ENCODE assay signal across 13 cellular contexts in the genomic region with DNA sequence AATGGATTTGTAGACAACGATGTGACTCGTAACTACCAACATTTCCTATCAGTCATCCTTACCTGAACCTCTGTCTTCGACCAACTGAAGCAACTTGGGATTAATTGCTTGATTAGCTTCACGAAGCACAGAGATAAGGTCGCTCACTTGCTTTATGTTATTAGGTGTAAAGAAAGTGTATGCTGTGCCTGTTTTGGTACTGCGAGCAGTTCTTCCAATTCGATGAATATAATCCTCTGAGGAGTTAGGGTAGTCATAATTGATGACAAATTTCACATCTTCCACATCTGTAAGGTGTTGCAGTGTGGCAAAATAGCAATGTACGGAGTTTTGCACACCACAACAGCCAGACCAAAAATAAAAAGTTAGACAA. TPM values are rescaled to one million over a fixed set of nuclear protein-coding genes. Genes with fewer than 3 reads are reported as not detected.
DNase-seq lines count a peak whose midpoint lies in the region; ATAC-seq and TF ChIP-seq lines count a peak whose summit lies in the region.
"Had no signal": no experiment of that assay in that cellular context is flagged by ENCODE, and none has a peak within 500 bp of the region (broad histone marks: within the 10 kb centered on the region; RNA-seq: fewer than 3 reads in every experiment).

No MANE protein-coding gene starts in this region.

- 0 out of 2 replicates have a peak overlapping the region, but pooled peaks have one; percentile 76 for H3K4me2 ChIP-seq in OCI-LY7 (ENCODE audit: low read length)

- H3K9me2 ChIP-seq in OCI-LY7 (ENCODE audit: insufficient read depth, low read length), result no peaks in the 10 kb centered on the region

- peak overlapping the region; percentile 5 to 13 for H3K4me3 Mint-ChIP-seq in activated T-cell treated with anti-CD3 and anti-CD28 coated beads, Interleukin-2, amount 50 U/mL, for 72 hours
- peak overlapping the region; percentile 88 for H3K4me3 Mint-ChIP-seq in endothelial cell (ENCODE audit: unreplicated experiment)
- peak overlapping the region; percentile 24 for H3K4me3 Mint-ChIP-seq in stimulated activated effector memory CD8-positive, alpha-beta T cell treated with anti-CD3 and anti-CD28 coated beads, Interleukin-12 subunit alpha, Interleukin-12 subunit beta, amount 100 ng/mL, for 72 hours
- H3K4me3 Mint-ChIP-seq: activated naive CD4-positive, alpha-beta T cell treated with anti-CD3 and anti-CD28 coated beads, Interleukin-2, amount 10 ng/mL, durations not matched to agents 7 days and 5 days had no signal

- no peaks in the 10 kb centered on the region for H3K27me3 Mint-ChIP-seq in activated T-cell treated with anti-CD3 and anti-CD28 coated beads, Interleukin-2, amount 50 U/mL, for 72 hours (ENCODE audit: low read depth)
- H3K27me3 Mint-ChIP-seq in endothelial cell (ENCODE audit: unreplicated experiment), result peaks cover 28% of the 10 kb centered on the region
- H3K27me3 Mint-ChIP-seq: activated naive CD4-positive, alpha-beta T cell treated with anti-CD3 and anti-CD28 coated beads, Interleukin-2, amount 10 ng/mL, durations not matched to agents 7 days and 5 days had no signal

- peaks cover 81% of the 10 kb centered on the region for H3K36me3 ChIP-seq in OCI-LY7 (ENCODE audit: insufficient read depth, low read length)

- peaks cover 88% of the 10 kb centered on the region for H3K4me1 Mint-ChIP-seq in activated T-cell treated with anti-CD3 and anti-CD28 coated beads, Interleukin-2, amount 50 U/mL, for 72 hours (ENCODE audit: low read depth)
- peaks cover 78% of the 10 kb centered on the region for H3K4me1 Mint-ChIP-seq in endothelial cell (ENCODE audit: unreplicated experiment)
- peaks cover 96% of the 10 kb centered on the region for H3K4me1 Mint-ChIP-seq in stimulated activated effector memory CD8-positive, alpha-beta T cell treated with anti-CD3 and anti-CD28 coated beads, Interleukin-12 subunit alpha, Interleukin-12 subunit beta, amount 100 ng/mL, for 72 hours

- DNase-seq in activated T-cell treated with anti-CD3 and anti-CD28 coated beads, Interleukin-2, amount 50 U/mL, for 72 hours, result no peak
- DNase-seq in activated T-cell treated with anti-CD3 and anti-CD28 coated beads for 4 hours (no peak), OCI-LY7 (ENCODE audit: low spot score) (no peak), endothelial cell (ENCODE audit: low spot score) (no peak), GM10248 (ENCODE audit: extremely low spot score) (no peak), T-helper 2 cell (no peak)
- no peak for DNase-seq in stimulated activated effector memory CD8-positive, alpha-beta T cell treated with anti-CD3 and anti-CD28 coated beads, Interleukin-12 subunit alpha, Interleukin-12 subunit beta, amount 100 ng/mL, for 72 hours (ENCODE audit: low spot score in 2 of 2)
- DNase-seq: activated naive CD4-positive, alpha-beta T cell treated with anti-CD3 and anti-CD28 coated beads, Interleukin-2, amount 10 ng/mL, durations not matched to agents 7 days and 5 days; H7; lower lobe of right lung; pancreas had no signal

- H3K9me3 Mint-ChIP-seq in activated T-cell treated with anti-CD3 and anti-CD28 coated beads, Interleukin-2, amount 50 U/mL, for 72 hours, result no peaks in the 10 kb centered on the region
- no peaks in the 10 kb centered on the region for H3K9me3 Mint-ChIP-seq in endothelial cell (ENCODE audit: unreplicated experiment)
- no peaks in the 10 kb centered on the region for H3K9me3 Mint-ChIP-seq in stimulated activated effector memory CD8-positive, alpha-beta T cell treated with anti-CD3 and anti-CD28 coated beads, Interleukin-12 subunit alpha, Interleukin-12 subunit beta, amount 100 ng/mL, for 72 hours
- H3K9me3 Mint-ChIP-seq: activated naive CD4-positive, alpha-beta T cell treated with anti-CD3 and anti-CD28 coated beads, Interleukin-2, amount 10 ng/mL, durations not matched to agents 7 days and 5 days had no signal

- H3K9me3 ChIP-seq in OCI-LY7 (ENCODE audit: low read length), result no peaks in the 10 kb centered on the region
- H3K9me3 ChIP-seq: lower lobe of right lung, pancreas, vagina had no signal

- no TSS peak for BruUV-seq in OCI-LY7 (replicated peaks; lab: Mats Ljungman, UMichigan)

- TF ChIP-seq CTCF in OCI-LY7 (conservative IDR thresholded peaks at IDR 0.05; ENCODE audit: low read length) (no peak), endothelial cell (IDR thresholded peaks at IDR 0.05; ENCODE audit: unreplicated experiment) (no peak), GM10248 (IDR thresholded peaks at IDR 0.05; ENCODE audit: control extremely low read depth, extremely low read depth, low read depth, missing control alignments) (no peak)

- H3K27ac ChIP-seq in OCI-LY7 (ENCODE audit: low read depth, low read length, poor library complexity, severe bottlenecking), result peak overlapping the region; percentile 26
- H3K27ac ChIP-seq: lower lobe of right lung, pancreas, vagina had no signal

- ATAC-seq in activated T-cell treated with anti-CD3 and anti-CD28 coated beads, Interleukin-2, amount 50 U/mL, for 72 hours (replicated peaks in 1 of 2), result no peak
- no peak for ATAC-seq in stimulated activated effector memory CD8-positive, alpha-beta T cell treated with anti-CD3 and anti-CD28 coated beads, Interleukin-12 subunit alpha, Interleukin-12 subunit beta, amount 100 ng/mL, for 72 hours
- ATAC-seq in GM18870 (IDR thresholded peaks at IDR 0.05; ENCODE audit: unreplicated experiment), result no peak
- ATAC-seq: lower lobe of right lung, pancreas had no signal

- peak overlapping the region; percentile 99 for H3K27ac Mint-ChIP-seq in activated T-cell treated with anti-CD3 and anti-CD28 coated beads, Interleukin-2, amount 50 U/mL, for 72 hours
- peak overlapping the region; percentile 65 for H3K27ac Mint-ChIP-seq in endothelial cell (ENCODE audit: unreplicated experiment)
- peak overlapping the region; percentile 100 for H3K27ac Mint-ChIP-seq in stimulated activated effector memory CD8-positive, alpha-beta T cell treated with anti-CD3 and anti-CD28 coated beads, Interleukin-12 subunit alpha, Interleukin-12 subunit beta, amount 100 ng/mL, for 72 hours
- H3K27ac Mint-ChIP-seq: activated naive CD4-positive, alpha-beta T cell treated with anti-CD3 and anti-CD28 coated beads, Interleukin-2, amount 10 ng/mL, durations not matched to agents 7 days and 5 days had no signal

- H2AFZ ChIP-seq in OCI-LY7 (ENCODE audit: low read length), result no peak overlapping the region

- peaks cover 45 to 69% of the 10 kb centered on the region in 2 donors for H3K36me3 Mint-ChIP-seq in activated T-cell treated with anti-CD3 and anti-CD28 coated beads, Interleukin-2, amount 50 U/mL, for 72 hours (ENCODE audit: insufficient read depth in 2 of 2)
- H3K36me3 Mint-ChIP-seq in endothelial cell (ENCODE audit: low read depth, unreplicated experiment), result peaks cover 78% of the 10 kb centered on the region
- H3K36me3 Mint-ChIP-seq in stimulated activated effector memory CD8-positive, alpha-beta T cell treated with anti-CD3 and anti-CD28 coated beads, Interleukin-12 subunit alpha, Interleukin-12 subunit beta, amount 100 ng/mL, for 72 hours, result peaks cover 99% of the 10 kb centered on the region

- H3K4me3 ChIP-seq in OCI-LY7 (ENCODE audit: low read depth, low read length, poor library complexity, severe bottlenecking), result no peak overlapping the region
- H3K4me3 ChIP-seq: lower lobe of right lung, pancreas, vagina had no signal

- intact Hi-C loops in OCI-LY7 (cut with micrococcal nuclease; ENCODE audit: unreplicated experiment), result no loop called here

- H4K20me1 ChIP-seq in OCI-LY7 (ENCODE audit: insufficient read depth, low read length), result peaks cover 55% of the 10 kb centered on the region

- peaks cover 80% of the 10 kb centered on the region for H3K79me2 ChIP-seq in OCI-LY7 (ENCODE audit: insufficient read depth, low read depth, low read length)

- H3K4me1 ChIP-seq in OCI-LY7 (ENCODE audit: insufficient read depth, low read length, poor library complexity, severe bottlenecking), result peaks cover 72% of the 10 kb centered on the region

- POLR2A ChIA-PET in OCI-LY7 (lab: Charles Lee), result interaction anchor here (0.7 kb wide), 1 partner anchor 10 kb away, joined by 3 read pairs; no protein-coding TSS in a partner anchor
- POLR2A ChIA-PET in GM10248 (lab: Yijun Ruan, JAX), result interaction anchor here (0.7 to 0.8 kb wide), 2 partner anchors 10 to 76 kb away, joined by 3 read pairs; no protein-coding TSS in a partner anchor

- CTCF ChIA-PET in OCI-LY7 (lab: Charles Lee; ENCODE audit: unreplicated experiment), result no interaction called here
- CTCF ChIA-PET in GM10248 (lab: Yijun Ruan, JAX), result no interaction called here

RNA-seq across cellular contexts. Expression of a gene that starts 3.6 kb away (rescaled TPM):
- 10 to 100 TPM; 40.7 to 47.2 TPM for total RNA-seq in activated T-cell treated with anti-CD3 and anti-CD28 coated beads, Interleukin-2, amount 50 U/mL, for 72 hours
- total RNA-seq in OCI-LY7 (2014; rRNA removed; shearing (Covaris generic)), result 22.9 and 31.4 TPM in 2 replicates
- 51.1 and 54.4 TPM in 2 replicates for total RNA-seq in OCI-LY7 (2022)
- 21.3 TPM for total RNA-seq in endothelial cell (ENCODE audit: unreplicated experiment)

RNA-seq across cellular contexts. Expression of a gene that starts 5.6 kb away (rescaled TPM):
- 1,000 to 10,000 TPM; 1,029 to 1,188 TPM for total RNA-seq in activated T-cell treated with anti-CD3 and anti-CD28 coated beads, Interleukin-2, amount 50 U/mL, for 72 hours
- 362 and 461 TPM in 2 replicates for total RNA-seq in OCI-LY7 (2014; rRNA removed; shearing (Covaris generic))
- total RNA-seq in OCI-LY7 (2022) (815 and 857 TPM in 2 replicates), endothelial cell (ENCODE audit: unreplicated experiment) (771 TPM)

RNA-seq across cellular contexts. Expression of a gene that starts 6.3 kb away (rescaled TPM):
- 10 to 100 TPM; 70.9 to 80.3 TPM for total RNA-seq in activated T-cell treated with anti-CD3 and anti-CD28 coated beads, Interleukin-2, amount 50 U/mL, for 72 hours
- total RNA-seq in OCI-LY7 (2014; rRNA removed; shearing (Covaris generic)), result 62.7 and 87.9 TPM in 2 replicates
- total RNA-seq in OCI-LY7 (2022) (89.6 and 101 TPM in 2 replicates), endothelial cell (ENCODE audit: unreplicated experiment) (47.8 TPM)

RNA-seq across cellular contexts. Expression of a gene that starts 51.6 kb away (rescaled TPM):
- total RNA-seq in activated T-cell treated with anti-CD3 and anti-CD28 coated beads, Interleukin-2, amount 50 U/mL, for 72 hours, result under 1 TPM in 1 of 2 donors, not detected in 1; 0.58 TPM
- total RNA-seq in OCI-LY7 (2014; rRNA removed; shearing (Covaris generic)), result 68.7 and 73.6 TPM in 2 replicates
- total RNA-seq in OCI-LY7 (2022), result 92.2 and 101 TPM in 2 replicates
- total RNA-seq in endothelial cell (ENCODE audit: unreplicated experiment), result 1.6 TPM

Comparison
In these comparisons a context has a peak if more than half of its experiments do, and no peak if none do; other contexts are left out.
1. H3K4me3 Mint-ChIP-seq: peak in every context shown above with its lines; median percentile 88 in endothelial cell; 24 in stimulated activated effector memory CD8-positive, alpha-beta T cell treated with anti-CD3 and anti-CD28 coated beads, Interleukin-12 subunit alpha, Interleukin-12 subunit beta, amount 100 ng/mL, for 72 hours; 9 in activated T-cell treated with anti-CD3 and anti-CD28 coated beads, Interleukin-2, amount 50 U/mL, for 72 hours.